In the genomic region with DNA sequence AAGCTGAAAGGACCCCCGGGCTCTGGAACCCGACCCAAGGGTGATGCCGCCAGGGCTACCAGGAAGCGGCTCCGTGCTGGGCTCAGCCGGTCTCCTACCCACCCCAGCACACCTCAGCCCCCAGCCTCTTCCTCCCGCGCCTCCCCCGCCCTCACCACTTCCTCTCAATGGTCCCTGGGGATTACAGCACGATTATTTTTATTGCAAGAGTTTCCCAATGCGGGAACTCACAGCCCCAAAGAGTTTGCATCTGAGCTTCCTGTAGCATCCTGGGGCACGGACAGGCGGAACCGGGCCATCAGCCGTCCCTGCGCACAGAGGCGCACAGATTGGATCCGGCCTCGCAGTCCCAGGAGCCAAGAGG, we compare ENCODE assay signal across 8 cellular contexts. TPM values are rescaled to one million over a fixed set of nuclear protein-coding genes. Genes with fewer than 3 reads are reported as not detected.
DNase-seq lines count a peak whose midpoint lies in the region; ATAC-seq and TF ChIP-seq lines count a peak whose summit lies in the region.

No MANE protein-coding gene starts in this region.

- POLR2A ChIA-PET in CD8-positive, alpha-beta memory T cell (lab: Charles Lee): interaction anchor here (0.9 to 3.0 kb wide), 7 partner anchors 10 to 57 kb away, joined by 4 to 21 read pairs (median 6); partner anchors contain the start of gene PTTG1IP

- no peaks in the 10 kb centered on the region for H3K27me3 Mint-ChIP-seq in CD8-positive, alpha-beta memory T cell
- H3K27me3 Mint-ChIP-seq in activated T-helper 2 cell treated with anti-CD3 and anti-CD28 coated beads, Interferon-gamma antibody, Interleukin-2, Interleukin-4, amounts not matched to agents 10 μg/mL and 5 μg/mL and 100 μg/mL, durations not matched to agents 14 hours and 24 hours and 36 hours (ENCODE audit: low read depth): no peaks in the 10 kb centered on the region
- H3K27me3 Mint-ChIP-seq in memory B cell: no peaks in the 10 kb centered on the region
- H3K27me3 Mint-ChIP-seq in endothelial cell (ENCODE audit: unreplicated experiment): peaks cover 28% of the 10 kb centered on the region

- no peaks in the 10 kb centered on the region for H3K9me3 Mint-ChIP-seq in CD8-positive, alpha-beta memory T cell
- no peaks in the 10 kb centered on the region for H3K9me3 Mint-ChIP-seq in activated T-helper 2 cell treated with anti-CD3 and anti-CD28 coated beads, Interferon-gamma antibody, Interleukin-2, Interleukin-4, amounts not matched to agents 10 μg/mL and 5 μg/mL and 100 μg/mL, durations not matched to agents 14 hours and 24 hours and 36 hours
- H3K9me3 Mint-ChIP-seq in memory B cell (peaks cover 3% of the 10 kb centered on the region), endothelial cell (ENCODE audit: unreplicated experiment) (no peaks in the 10 kb centered on the region)

- ATAC-seq in memory B cell (ENCODE audit: low read depth): peak; percentile 62

- DNase-seq in CD8-positive, alpha-beta memory T cell: peak in 3 of 5 donors; percentile 28 to 43 (median 28)
- peak; percentile 30 for DNase-seq in HK-2 (ENCODE audit: unreplicated experiment)
- no peak for DNase-seq in activated T-helper 2 cell treated with anti-CD3 and anti-CD28 coated beads, Interferon-gamma antibody, Interleukin-2, Interleukin-4, amounts not matched to agents 10 μg/mL and 5 μg/mL and 100 μg/mL, durations not matched to agents 14 hours and 24 hours and 36 hours (ENCODE audit: low spot score)
- DNase-seq in memory B cell (ENCODE audit: low spot score in 2 of 2): peak; percentile 52 to 70
- DNase-seq in endothelial cell (ENCODE audit: low spot score): no peak
- DNase-seq in NCI-H2227 treated with DMSO at 0.1 percent for 48 hours (lab: John Stamatoyannopoulos, UW): no peak
- no peak for DNase-seq in NCI-H1092 (lab: John Stamatoyannopoulos, UW)
- no peak for DNase-seq in thyroid gland

- H3K27me3 ChIP-seq in CD8-positive, alpha-beta memory T cell (ENCODE audit: insufficient read depth, low read length, poor library complexity, severe bottlenecking): no peaks in the 10 kb centered on the region
- H3K27me3 ChIP-seq in thyroid gland: peaks cover 18% of the 10 kb centered on the region

- H3K36me3 Mint-ChIP-seq in CD8-positive, alpha-beta memory T cell: peaks cover 0 to 2% (median 0%) of the 10 kb centered on the region in 3 donors
- no peaks in the 10 kb centered on the region for H3K36me3 Mint-ChIP-seq in activated T-helper 2 cell treated with anti-CD3 and anti-CD28 coated beads, Interferon-gamma antibody, Interleukin-2, Interleukin-4, amounts not matched to agents 10 μg/mL and 5 μg/mL and 100 μg/mL, durations not matched to agents 14 hours and 24 hours and 36 hours (ENCODE audit: low read depth)
- H3K36me3 Mint-ChIP-seq in memory B cell (no peaks in the 10 kb centered on the region), endothelial cell (ENCODE audit: low read depth, unreplicated experiment) (peaks cover 4% of the 10 kb centered on the region)

- CTCF ChIA-PET in CD8-positive, alpha-beta memory T cell (lab: Charles Lee): interaction anchor here (0.8 to 12.2 kb wide), 8 partner anchors 9 to 848 kb away, joined by 3 to 219 read pairs (median 8); partner anchors contain the start of genes ITGB2, SLX9 and UBE2G2

- peak overlapping the region; percentile 86 to 99 (median 91) for H3K27ac Mint-ChIP-seq in CD8-positive, alpha-beta memory T cell
- peak overlapping the region; percentile 69 for H3K27ac Mint-ChIP-seq in activated T-helper 2 cell treated with anti-CD3 and anti-CD28 coated beads, Interferon-gamma antibody, Interleukin-2, Interleukin-4, amounts not matched to agents 10 μg/mL and 5 μg/mL and 100 μg/mL, durations not matched to agents 14 hours and 24 hours and 36 hours
- peak overlapping the region; percentile 85 for H3K27ac Mint-ChIP-seq in memory B cell
- H3K27ac Mint-ChIP-seq in endothelial cell (ENCODE audit: unreplicated experiment): no peak overlapping the region

- no peaks in the 10 kb centered on the region for H3K36me3 ChIP-seq in CD8-positive, alpha-beta memory T cell (ENCODE audit: insufficient read depth, low read length)
- H3K36me3 ChIP-seq in thyroid gland: no peaks in the 10 kb centered on the region

- WGBS in thyroid gland, 2 donors: 3 to 4% methylated on average over 16 to 19 of the region's 19 CpGs

- H3K9me3 ChIP-seq in CD8-positive, alpha-beta memory T cell (ENCODE audit: low read length): no peaks in the 10 kb centered on the region
- H3K9me3 ChIP-seq in thyroid gland: no peaks in the 10 kb centered on the region

- H3K27ac ChIP-seq in CD8-positive, alpha-beta memory T cell (ENCODE audit: low read depth, low read length): peak overlapping the region; percentile 38
- no peak overlapping the region for H3K27ac ChIP-seq in thyroid gland

- peak overlapping the region; percentile 79 to 94 (median 88) for H3K4me3 Mint-ChIP-seq in CD8-positive, alpha-beta memory T cell
- H3K4me3 Mint-ChIP-seq in activated T-helper 2 cell treated with anti-CD3 and anti-CD28 coated beads, Interferon-gamma antibody, Interleukin-2, Interleukin-4, amounts not matched to agents 10 μg/mL and 5 μg/mL and 100 μg/mL, durations not matched to agents 14 hours and 24 hours and 36 hours (ENCODE audit: low read depth): peak overlapping the region; percentile 76
- H3K4me3 Mint-ChIP-seq in memory B cell (peak overlapping the region; percentile 87), endothelial cell (ENCODE audit: unreplicated experiment) (no peak overlapping the region)

- TF ChIP-seq POLR2A in thyroid gland (IDR thresholded peaks at IDR 0.05): no peak

- intact Hi-C loops in activated T-helper 2 cell treated with anti-CD3 and anti-CD28 coated beads, Interferon-gamma antibody, Interleukin-2, Interleukin-4, amounts not matched to agents 10 μg/mL and 5 μg/mL and 100 μg/mL, durations not matched to agents 14 hours and 24 hours and 36 hours (cut with micrococcal nuclease): no loop called here
- intact Hi-C loops in thyroid gland (cut with DNase I): loop anchor here (10.0 kb wide), 1 partner anchor 116 kb away; the partner anchor contains the start of gene SUMO3

- H3K4me3 ChIP-seq in CD8-positive, alpha-beta memory T cell (ENCODE audit: low read length): peak overlapping the region; percentile 81
- H3K4me3 ChIP-seq in thyroid gland (replicated peaks in 1 of 3): no peak overlapping the region

- peaks cover 43 to 53% (median 45%) of the 10 kb centered on the region in 3 donors for H3K4me1 Mint-ChIP-seq in CD8-positive, alpha-beta memory T cell
- H3K4me1 Mint-ChIP-seq in activated T-helper 2 cell treated with anti-CD3 and anti-CD28 coated beads, Interferon-gamma antibody, Interleukin-2, Interleukin-4, amounts not matched to agents 10 μg/mL and 5 μg/mL and 100 μg/mL, durations not matched to agents 14 hours and 24 hours and 36 hours (ENCODE audit: low read depth): peaks cover 47% of the 10 kb centered on the region
- H3K4me1 Mint-ChIP-seq in memory B cell: peaks cover 51% of the 10 kb centered on the region
- H3K4me1 Mint-ChIP-seq in endothelial cell (ENCODE audit: unreplicated experiment): peaks cover 21% of the 10 kb centered on the region

- TF ChIP-seq CTCF in endothelial cell (IDR thresholded peaks at IDR 0.05; ENCODE audit: unreplicated experiment): no peak
- no peak for TF ChIP-seq CTCF in thyroid gland (IDR thresholded peaks at IDR 0.05)

- H3K4me1 ChIP-seq in CD8-positive, alpha-beta memory T cell (ENCODE audit: insufficient read depth, low read length): peaks cover 49% of the 10 kb centered on the region
- H3K4me1 ChIP-seq in thyroid gland: peaks cover 12 to 35% of the 10 kb centered on the region in 2 donors

RNA-seq across cellular contexts. Expression of gene SLX9, which starts 8.7 kb away (rescaled TPM):
- 10 to 100 TPM; 68.1 to 71.1 TPM for total RNA-seq in CD8-positive, alpha-beta memory T cell
- 14.3 TPM for polyA plus RNA-seq in CD8-positive, alpha-beta memory T cell
- 65.8 and 72.6 TPM in 2 replicates for total RNA-seq in activated T-helper 2 cell treated with anti-CD3 and anti-CD28 coated beads, Interferon-gamma antibody, Interleukin-2, Interleukin-4, amounts not matched to agents 10 μg/mL and 5 μg/mL and 100 μg/mL, durations not matched to agents 14 hours and 24 hours and 36 hours
- total RNA-seq in endothelial cell (ENCODE audit: unreplicated experiment) (13.7 TPM), thyroid gland (10 to 100 TPM in 3 of 4 donors, 1 to 10 TPM in 1; 4.8 to 19.1 (median 11.2) TPM)

RNA-seq across cellular contexts. Expression of gene ITGB2, which starts 10.4 kb away (rescaled TPM):
- 100 to 1,000 TPM; 159 to 165 TPM for total RNA-seq in CD8-positive, alpha-beta memory T cell
- polyA plus RNA-seq in CD8-positive, alpha-beta memory T cell: 847 TPM
- total RNA-seq in activated T-helper 2 cell treated with anti-CD3 and anti-CD28 coated beads, Interferon-gamma antibody, Interleukin-2, Interleukin-4, amounts not matched to agents 10 μg/mL and 5 μg/mL and 100 μg/mL, durations not matched to agents 14 hours and 24 hours and 36 hours: 210 and 212 TPM in 2 replicates
- total RNA-seq in endothelial cell (ENCODE audit: unreplicated experiment) (21.3 TPM), thyroid gland (10 to 100 TPM; 18.4 to 79.4 (median 27.5) TPM)

RNA-seq across cellular contexts. Expression of gene PTTG1IP, which starts 57.6 kb away (rescaled TPM):
- 10 to 100 TPM; 48.2 to 50.8 TPM for total RNA-seq in CD8-positive, alpha-beta memory T cell
- 69.8 TPM for polyA plus RNA-seq in CD8-positive, alpha-beta memory T cell
- 48.1 and 48.3 TPM in 2 replicates for total RNA-seq in activated T-helper 2 cell treated with anti-CD3 and anti-CD28 coated beads, Interferon-gamma antibody, Interleukin-2, Interleukin-4, amounts not matched to agents 10 μg/mL and 5 μg/mL and 100 μg/mL, durations not matched to agents 14 hours and 24 hours and 36 hours
- total RNA-seq in endothelial cell (ENCODE audit: unreplicated experiment): 223 TPM
- 100 to 1,000 TPM; 256 to 374 (median 309) TPM for total RNA-seq in thyroid gland

Comparison
In these comparisons a context has a peak if more than half of its experiments do, and no peak if none do; other contexts are left out.
1. DNase-seq: peak in CD8-positive, alpha-beta memory T cell (3 of 5), HK-2 (single experiment) and memory B cell (2 of 2); none in activated T-helper 2 cell treated with anti-CD3 and anti-CD28 coated beads, Interferon-gamma antibody, Interleukin-2, Interleukin-4, amounts not matched to agents 10 μg/mL and 5 μg/mL and 100 μg/mL, durations not matched to agents 14 hours and 24 hours and 36 hours (single experiment), endothelial cell (single experiment), NCI-H2227 treated with DMSO at 0.1 percent for 48 hours (single experiment), NCI-H1092 (single experiment) and thyroid gland (0 of 2).